In genomic region chr9:99824378-99825157, GRCh38 we compare ENCODE assay signal across 8 cellular contexts. TPM values are rescaled to one million over a fixed set of nuclear protein-coding genes. Genes with fewer than 3 reads are reported as not detected.
DNase-seq lines count a peak whose midpoint lies in the region; ATAC-seq lines count a peak whose summit lies in the region.

No MANE protein-coding gene starts in this region.

- peaks cover 45 to 62% (median 51%) of the 10 kb centered on the region in 3 donors for H3K4me1 Mint-ChIP-seq in CD8-positive, alpha-beta memory T cell
- peaks cover 66% of the 10 kb centered on the region for H3K4me1 Mint-ChIP-seq in stimulated activated naive CD8-positive, alpha-beta T cell treated with anti-CD3 and anti-CD28 coated beads, Interleukin-15, amount 100 ng/mL, for 72 hours

- H3K36me3 Mint-ChIP-seq in CD8-positive, alpha-beta memory T cell, result peaks cover 0 to 47% (median 6%) of the 10 kb centered on the region in 3 donors

- peak overlapping the region; percentile 56 for H3K9ac ChIP-seq in HUES6 (ENCODE audit: low read length)

- peaks cover 0 to 3% (median 0%) of the 10 kb centered on the region in 5 donors for H3K9me3 Mint-ChIP-seq in CD8-positive, alpha-beta memory T cell
- no peaks in the 10 kb centered on the region for H3K9me3 Mint-ChIP-seq in stimulated activated naive CD8-positive, alpha-beta T cell treated with anti-CD3 and anti-CD28 coated beads, Interleukin-15, amount 100 ng/mL, for 72 hours

- H3K27ac ChIP-seq in CD8-positive, alpha-beta memory T cell (ENCODE audit: low read depth, low read length), result peak overlapping the region; percentile 9
- no peak overlapping the region for H3K27ac ChIP-seq in HUES6 (ENCODE audit: low read depth, low read length)

- peaks cover 31% of the 10 kb centered on the region for H3K27me3 ChIP-seq in CD8-positive, alpha-beta memory T cell (ENCODE audit: insufficient read depth, low read length, poor library complexity, severe bottlenecking)
- H3K27me3 ChIP-seq in HUES6 (ENCODE audit: control insufficient read depth, insufficient read depth, low read length), result peaks cover 95% of the 10 kb centered on the region
- H3K27me3 ChIP-seq in mononuclear cell (ENCODE audit: insufficient read depth, low read length), result peaks cover 64% of the 10 kb centered on the region

- H3K4me1 ChIP-seq in CD8-positive, alpha-beta memory T cell (ENCODE audit: insufficient read depth, low read length), result peaks cover 41% of the 10 kb centered on the region
- H3K4me1 ChIP-seq in HUES6 (ENCODE audit: control insufficient read depth, insufficient read depth, low read length) (peaks cover 21% of the 10 kb centered on the region), mononuclear cell (ENCODE audit: insufficient read depth, low read length) (peaks cover 62% of the 10 kb centered on the region)

- H3K27me3 Mint-ChIP-seq in CD8-positive, alpha-beta memory T cell, result peaks cover 41 to 53% of the 10 kb centered on the region in 2 donors
- peaks cover 8% of the 10 kb centered on the region for H3K27me3 Mint-ChIP-seq in stimulated activated naive CD8-positive, alpha-beta T cell treated with anti-CD3 and anti-CD28 coated beads, Interleukin-15, amount 100 ng/mL, for 72 hours

- H3K27ac Mint-ChIP-seq in CD8-positive, alpha-beta memory T cell, result peak overlapping the region in 7 of 8 donors; percentile 66 to 100 (median 99)
- H3K27ac Mint-ChIP-seq in stimulated activated naive CD8-positive, alpha-beta T cell treated with anti-CD3 and anti-CD28 coated beads, Interleukin-15, amount 100 ng/mL, for 72 hours, result peak overlapping the region in 1 of 2 donors; percentile 98

- no peaks in the 10 kb centered on the region for H3K9me3 ChIP-seq in CD8-positive, alpha-beta memory T cell (ENCODE audit: low read length)
- H3K9me3 ChIP-seq in HUES6 (ENCODE audit: control insufficient read depth, insufficient read depth, low read depth, low read length) (no peaks in the 10 kb centered on the region), mononuclear cell (ENCODE audit: low read depth, low read length) (no peaks in the 10 kb centered on the region)

- CTCF ChIA-PET in CD8-positive, alpha-beta memory T cell (lab: Charles Lee), result interaction anchor here (0.6 to 2.9 kb wide), 16 partner anchors 10 to 505 kb away, joined by 3 to 12 read pairs (median 3); partner anchors contain the start of gene STX17

- no peaks in the 10 kb centered on the region for H3K36me3 ChIP-seq in CD8-positive, alpha-beta memory T cell (ENCODE audit: insufficient read depth, low read length)
- no peaks in the 10 kb centered on the region for H3K36me3 ChIP-seq in HUES6 (ENCODE audit: control insufficient read depth, insufficient read depth, low read length)

- H3K4me3 Mint-ChIP-seq in CD8-positive, alpha-beta memory T cell, result peak overlapping the region; percentile 96 to 100 (median 98)
- H3K4me3 Mint-ChIP-seq in stimulated activated naive CD8-positive, alpha-beta T cell treated with anti-CD3 and anti-CD28 coated beads, Interleukin-15, amount 100 ng/mL, for 72 hours, result peak overlapping the region; percentile 97 to 100

- POLR2A ChIA-PET in CD8-positive, alpha-beta memory T cell (lab: Charles Lee), result interaction anchor here (0.9 to 1.0 kb wide), 2 partner anchors 82 to 86 kb away, joined by 3 to 5 read pairs; partner anchors contain the start of gene STX17

- peak; percentile 60 to 81 (median 72) for DNase-seq in CD8-positive, alpha-beta memory T cell
- peak; percentile 72 for DNase-seq in activated CD4-positive, alpha-beta T cell treated with anti-CD3 and anti-CD28 coated beads, Interleukin-2, amount 50 U/mL, for 1 hour
- DNase-seq in effector CD8-positive, alpha-beta T cell (lab: John Stamatoyannopoulos, UW), result peak; percentile 41
- DNase-seq in stimulated activated naive CD8-positive, alpha-beta T cell treated with anti-CD3 and anti-CD28 coated beads, Interleukin-15, amount 100 ng/mL, for 72 hours, result peak; percentile 85 to 86

- ATAC-seq in stimulated activated naive CD8-positive, alpha-beta T cell treated with anti-CD3 and anti-CD28 coated beads, Interleukin-15, amount 100 ng/mL, for 72 hours, result peak; percentile 21
- ATAC-seq in HG02970 (IDR thresholded peaks at IDR 0.05; ENCODE audit: low FRiP score, unreplicated experiment), result no peak
- ATAC-seq in GM21528 (IDR thresholded peaks at IDR 0.05; ENCODE audit: low FRiP score, unreplicated experiment), result no peak

- peak overlapping the region; percentile 69 for H3K4me3 ChIP-seq in CD8-positive, alpha-beta memory T cell (ENCODE audit: low read length)
- H3K4me3 ChIP-seq in HUES6 (ENCODE audit: low read depth, low read length) (peak overlapping the region; percentile 77), mononuclear cell (ENCODE audit: low read length) (peak overlapping the region; percentile 34)

RNA-seq across cellular contexts. Expression of gene NR4A3, which starts 2.9 kb away (rescaled TPM):
- 10 to 100 TPM; 37.5 to 37.7 TPM for total RNA-seq in CD8-positive, alpha-beta memory T cell
- polyA plus RNA-seq in CD8-positive, alpha-beta memory T cell, result 0.60 TPM
- total RNA-seq in mononuclear cell, result 18.5 TPM
